In the genomic region with DNA sequence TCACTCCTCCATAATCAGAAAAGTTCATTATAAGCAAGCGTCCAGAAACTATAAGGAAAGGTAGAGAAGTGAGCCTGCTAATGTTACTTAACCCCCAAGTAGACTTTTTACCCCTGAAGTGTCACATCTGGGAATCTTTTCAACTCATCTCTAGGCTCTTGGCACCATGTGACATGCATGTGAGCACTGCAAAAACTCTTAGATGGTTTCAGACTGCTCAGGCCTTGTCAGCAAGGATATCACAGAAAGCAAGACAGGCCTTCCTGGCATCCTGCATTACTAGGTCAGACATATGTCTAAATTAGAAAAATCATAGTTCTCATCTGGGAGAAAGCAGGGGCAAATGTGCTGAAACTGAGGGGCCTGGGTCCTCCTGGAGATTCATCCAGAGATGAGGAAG, we compare ENCODE assay signal across 13 cellular contexts. TPM values are rescaled to one million over a fixed set of nuclear protein-coding genes. Genes with fewer than 3 reads are reported as not detected.
DNase-seq lines count a peak whose midpoint lies in the region; ATAC-seq and TF ChIP-seq lines count a peak whose summit lies in the region.
"Had no signal": no experiment of that assay in that cellular context is flagged by ENCODE, and none has a peak within 500 bp of the region (broad histone marks: within the 10 kb centered on the region; RNA-seq: fewer than 3 reads in every experiment).

No MANE protein-coding gene starts in this region.

- TF ChIP-seq RAD21 in SK-N-SH (IDR thresholded peaks at IDR 0.05; ENCODE audit: low read length), result no peak

- H3K9me3 ChIP-seq in SK-N-SH, result no peaks in the 10 kb centered on the region
- no peaks in the 10 kb centered on the region for H3K9me3 ChIP-seq in smooth muscle cell (replicated peaks; ENCODE audit: low read depth)
- no peaks in the 10 kb centered on the region for H3K9me3 ChIP-seq in thyroid gland

- H3K4me3 ChIP-seq in SK-N-SH (ENCODE audit: low read depth in 2 of 2, low read length in 1 of 2), result no peak overlapping the region
- H3K4me3 ChIP-seq in smooth muscle cell, result no peak overlapping the region
- no peak overlapping the region for H3K4me3 ChIP-seq in thyroid gland (replicated peaks in 1 of 3)

- peaks cover 16% of the 10 kb centered on the region for H3F3A ChIP-seq in SK-N-SH (replicated peaks; ENCODE audit: insufficient read depth)
- H3F3A ChIP-seq in smooth muscle cell (ENCODE audit: low read depth), result peaks cover 16% of the 10 kb centered on the region

- H3K4me1 ChIP-seq in SK-N-SH (ENCODE audit: control insufficient read depth in 1 of 2, insufficient read depth in 2 of 2, low read depth in 1 of 2, low read length in 1 of 2) (peaks cover 6 to 14% of the 10 kb centered on the region in 2 experiments), smooth muscle cell (ENCODE audit: low read depth) (peaks cover 13% of the 10 kb centered on the region), thyroid gland (peaks cover 0 to 9% of the 10 kb centered on the region in 2 donors)

- no peak for TF ChIP-seq EP300 in SK-N-SH (IDR thresholded peaks at IDR 0.05; ENCODE audit: borderline replicate concordance in 1 of 2, low read depth in 1 of 2, low read length in 1 of 2)

- H3K4me2 ChIP-seq in SK-N-SH (peak overlapping the region; percentile 41; the same call in 1 of the 2 replicates), smooth muscle cell (peak overlapping the region; percentile 71)

- WGBS in SK-N-SH (ENCODE audit: low lambda C conversion rate), result 94% methylated on average over 1 of the region's 1 CpG
- 85% methylated on average over 1 of the region's 1 CpG for WGBS in smooth muscle cell (ENCODE audit: low lambda C conversion rate)
- 84 to 100% methylated on average over 1 of the region's 1 CpG for WGBS in thyroid gland, 2 donors

- H3K9me2 ChIP-seq in SK-N-SH, result no peaks in the 10 kb centered on the region

- peak overlapping the region in 1 of 2 experiments; percentile 49; a peak in 2 of 4 replicates for H3K27ac ChIP-seq in SK-N-SH (ENCODE audit: low read depth in 2 of 2, low read length in 1 of 2)
- H3K27ac ChIP-seq in smooth muscle cell (ENCODE audit: low read depth), result peak overlapping the region; percentile 79
- no peak overlapping the region for H3K27ac ChIP-seq in thyroid gland

- DNase-seq in SK-N-SH (no peak), RPMI8226 (peak; percentile 27), smooth muscle cell (lab: John Stamatoyannopoulos, UW; ENCODE audit: unreplicated experiment) (no peak), NCI-H526 treated with DMSO at 0.1 percent for 48 hours (lab: John Stamatoyannopoulos, UW) (no peak), thyroid gland (no peak), SHP77 treated with DMSO at 0.1 percent for 48 hours (lab: John Stamatoyannopoulos, UW) (no peak)
- DNase-seq: NCI-H69 had no signal

- H3K36me3 ChIP-seq in SK-N-SH (replicated peaks in 1 of 2; ENCODE audit: control insufficient read depth in 1 of 2, insufficient read depth in 2 of 2, low read length in 1 of 2) (peaks cover 0 to 6% of the 10 kb centered on the region in 2 experiments), smooth muscle cell (ENCODE audit: low read depth) (no peaks in the 10 kb centered on the region), thyroid gland (peaks cover 6 to 8% of the 10 kb centered on the region in 2 donors)

- intact Hi-C loops in thyroid gland (cut with DNase I), result no loop called here

- H2AFZ ChIP-seq in SK-N-SH (ENCODE audit: low read depth) (no peak overlapping the region), smooth muscle cell (ENCODE audit: low read depth) (no peak overlapping the region)

- POLR2A ChIA-PET in SK-N-SH (lab: Yijun Ruan, JAX), result no interaction called here

- CTCF ChIA-PET in SK-N-SH (lab: Yijun Ruan, JAX), result interaction anchor here (1.0 to 1.8 kb wide), 3 partner anchors 10 to 22 kb away, joined by 3 to 8 read pairs (median 6); no protein-coding TSS in a partner anchor

- no peaks in the 10 kb centered on the region for H3K27me3 ChIP-seq in SK-N-SH (ENCODE audit: insufficient read depth)
- no peaks in the 10 kb centered on the region for H3K27me3 ChIP-seq in smooth muscle cell (ENCODE audit: low read depth)
- no peaks in the 10 kb centered on the region for H3K27me3 ChIP-seq in thyroid gland

- no peak; the same call in 2 of the 3 replicates for ATAC-seq in SK-N-SH treated with all-trans-retinoic acid at 6 μM for 48 hours
- peak; percentile 2 for ATAC-seq in HG02610 (IDR thresholded peaks at IDR 0.05; ENCODE audit: unreplicated experiment)

- no peaks in the 10 kb centered on the region for H3K79me2 ChIP-seq in SK-N-SH (ENCODE audit: insufficient read depth)
- H3K79me2 ChIP-seq in smooth muscle cell (ENCODE audit: low read depth), result no peaks in the 10 kb centered on the region

- H4K20me1 ChIP-seq in SK-N-SH (ENCODE audit: insufficient read depth) (no peaks in the 10 kb centered on the region), smooth muscle cell (ENCODE audit: low read depth) (no peaks in the 10 kb centered on the region)

- no peak for TF ChIP-seq POLR2A in thyroid gland (IDR thresholded peaks at IDR 0.05)

- H3K9ac ChIP-seq in SK-N-SH (no peak overlapping the region), smooth muscle cell (ENCODE audit: low read depth) (no peak overlapping the region)

- TF ChIP-seq CTCF in SK-N-SH (IDR thresholded peaks at IDR 0.05), result no peak
- no peak for TF ChIP-seq CTCF in smooth muscle cell (IDR thresholded peaks at IDR 0.05; ENCODE audit: borderline replicate concordance, insufficient read depth, poor library complexity, severe bottlenecking)
- no peak for TF ChIP-seq CTCF in thyroid gland (IDR thresholded peaks at IDR 0.05)

TF ChIP-seq in SK-N-SH, 30 proteins besides CTCF, POLR2A, EP300 and RAD21 (continues in another document):
- TF ChIP-seq JUND (IDR thresholded peaks at IDR 0.05) (no peak), CHD2 (IDR thresholded peaks at IDR 0.05; ENCODE audit: low read length, partially characterized antibody) (no peak), TCF12 (IDR thresholded peaks at IDR 0.05) (no peak), TAF1 (IDR thresholded peaks at IDR 0.05; ENCODE audit: borderline replicate concordance, low read depth, low read length) (no peak)
- TF ChIP-seq, protein P1, sequence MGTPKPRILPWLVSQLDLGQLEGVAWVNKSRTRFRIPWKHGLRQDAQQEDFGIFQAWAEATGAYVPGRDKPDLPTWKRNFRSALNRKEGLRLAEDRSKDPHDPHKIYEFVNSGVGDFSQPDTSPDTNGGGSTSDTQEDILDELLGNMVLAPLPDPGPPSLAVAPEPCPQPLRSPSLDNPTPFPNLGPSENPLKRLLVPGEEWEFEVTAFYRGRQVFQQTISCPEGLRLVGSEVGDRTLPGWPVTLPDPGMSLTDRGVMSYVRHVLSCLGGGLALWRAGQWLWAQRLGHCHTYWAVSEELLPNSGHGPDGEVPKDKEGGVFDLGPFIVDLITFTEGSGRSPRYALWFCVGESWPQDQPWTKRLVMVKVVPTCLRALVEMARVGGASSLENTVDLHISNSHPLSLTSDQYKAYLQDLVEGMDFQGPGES (IDR thresholded peaks at IDR 0.05; ENCODE audit: low read depth, low read length), result no peak

TF ChIP-seq in SK-N-SH treated with all-trans-retinoic acid at 6 μM for 48 hours, 23 proteins besides CTCF, POLR2A, EP300 and RAD21:
- TF ChIP-seq ZNF70 (CRISPR knock-in tag; IDR thresholded peaks at IDR 0.05), result no peak
- no peak for TF ChIP-seq CSDC2 (CRISPR knock-in tag; IDR thresholded peaks at IDR 0.05)
- TF ChIP-seq ZC3H10 (CRISPR knock-in tag; IDR thresholded peaks at IDR 0.05), result no peak
- no peak for TF ChIP-seq GLIS3 (CRISPR knock-in tag; IDR thresholded peaks at IDR 0.05)
TF ChIP-seq in SK-N-SH treated with all-trans-retinoic acid at 6 μM for 48 hours: peak in this region for 0.

RNA-seq across cellular contexts. Expression of a gene that starts 18.8 kb away (rescaled TPM):
- 5.3 and 5.8 TPM in 2 replicates for polyA plus RNA-seq in SK-N-SH (2012; rRNA removed)
- 3.3 and 4.5 TPM in 2 replicates for polyA plus RNA-seq in SK-N-SH (2012; cell fraction: cytosol; rRNA removed)
- polyA plus RNA-seq in SK-N-SH (2012; cell fraction: nucleus; rRNA removed), result 22.3 and 32.3 TPM in 2 replicates
- total RNA-seq in smooth muscle cell, result 4.5 and 4.9 TPM in 2 replicates
- 12.4 and 18.7 TPM in 2 replicates for polyA plus RNA-seq in smooth muscle cell
- total RNA-seq in thyroid gland, result 10 to 100 TPM in 3 of 4 donors, 1 to 10 TPM in 1; 8.5 to 17.4 (median 15.8) TPM

RNA-seq across cellular contexts. Expression of a gene that starts 19.3 kb away (rescaled TPM):
- not detected in 2 replicates for polyA plus RNA-seq in SK-N-SH (2012; rRNA removed)
- not detected in 2 replicates for polyA plus RNA-seq in SK-N-SH (2012; cell fraction: cytosol; rRNA removed)
- polyA plus RNA-seq in SK-N-SH (2012; cell fraction: nucleus; rRNA removed), result not detected in 2 replicates
- total RNA-seq in smooth muscle cell, result not detected in 2 replicates
- polyA plus RNA-seq in smooth muscle cell, result not detected in 2 replicates
- not detected for total RNA-seq in thyroid gland
- total RNA-seq: A172, HT1080, pulmonary artery endothelial cell, subcutaneous adipose tissue had no signal

RNA-seq across cellular contexts. Expression of a gene that starts 22.4 kb away (rescaled TPM):
- not detected in 2 replicates for polyA plus RNA-seq in SK-N-SH (2012; rRNA removed)
- not detected in 2 replicates for polyA plus RNA-seq in SK-N-SH (2012; cell fraction: cytosol; rRNA removed)
- polyA plus RNA-seq in SK-N-SH (2012; cell fraction: nucleus; rRNA removed), result not detected in 2 replicates
- total RNA-seq in smooth muscle cell, result not detected in 2 replicates
- polyA plus RNA-seq in smooth muscle cell, result not detected in 2 replicates
- not detected for total RNA-seq in thyroid gland
- total RNA-seq: A172, HT1080, pulmonary artery endothelial cell, subcutaneous adipose tissue had no signal

RNA-seq across cellular contexts. Expression of a gene that starts 32.9 kb away (rescaled TPM):
- polyA plus RNA-seq in SK-N-SH (2012; rRNA removed), result 39.9 and 57.2 TPM in 2 replicates
- polyA plus RNA-seq in SK-N-SH (2012; cell fraction: cytosol; rRNA removed), result 35.2 and 41.2 TPM in 2 replicates
- 27.9 and 45.0 TPM in 2 replicates for polyA plus RNA-seq in SK-N-SH (2012; cell fraction: nucleus; rRNA removed)
- 7.7 and 20.4 TPM in 2 replicates for total RNA-seq in smooth muscle cell
- 66.7 and 67.8 TPM in 2 replicates for polyA plus RNA-seq in smooth muscle cell
- total RNA-seq in thyroid gland, result 10 to 100 TPM; 11.4 to 58.2 (median 50.6) TPM

RNA-seq across cellular contexts. Expression of a gene that starts 35.7 kb away (rescaled TPM):
- polyA plus RNA-seq in SK-N-SH (2012; rRNA removed), result 1.5 and 2.8 TPM in 2 replicates
- polyA plus RNA-seq in SK-N-SH (2012; cell fraction: cytosol; rRNA removed), result 0.56 and 0.58 TPM in 2 replicates
- 12.7 and 13.2 TPM in 2 replicates for polyA plus RNA-seq in SK-N-SH (2012; cell fraction: nucleus; rRNA removed)
- total RNA-seq in smooth muscle cell, result 0.85 TPM in 1 of 2 replicates, not detected in the other
- polyA plus RNA-seq in smooth muscle cell, result 0.44 and 1.2 TPM in 2 replicates
- total RNA-seq in thyroid gland, result 1 to 10 TPM; 4.7 to 7.1 (median 5.7) TPM
